In the genomic region with DNA sequence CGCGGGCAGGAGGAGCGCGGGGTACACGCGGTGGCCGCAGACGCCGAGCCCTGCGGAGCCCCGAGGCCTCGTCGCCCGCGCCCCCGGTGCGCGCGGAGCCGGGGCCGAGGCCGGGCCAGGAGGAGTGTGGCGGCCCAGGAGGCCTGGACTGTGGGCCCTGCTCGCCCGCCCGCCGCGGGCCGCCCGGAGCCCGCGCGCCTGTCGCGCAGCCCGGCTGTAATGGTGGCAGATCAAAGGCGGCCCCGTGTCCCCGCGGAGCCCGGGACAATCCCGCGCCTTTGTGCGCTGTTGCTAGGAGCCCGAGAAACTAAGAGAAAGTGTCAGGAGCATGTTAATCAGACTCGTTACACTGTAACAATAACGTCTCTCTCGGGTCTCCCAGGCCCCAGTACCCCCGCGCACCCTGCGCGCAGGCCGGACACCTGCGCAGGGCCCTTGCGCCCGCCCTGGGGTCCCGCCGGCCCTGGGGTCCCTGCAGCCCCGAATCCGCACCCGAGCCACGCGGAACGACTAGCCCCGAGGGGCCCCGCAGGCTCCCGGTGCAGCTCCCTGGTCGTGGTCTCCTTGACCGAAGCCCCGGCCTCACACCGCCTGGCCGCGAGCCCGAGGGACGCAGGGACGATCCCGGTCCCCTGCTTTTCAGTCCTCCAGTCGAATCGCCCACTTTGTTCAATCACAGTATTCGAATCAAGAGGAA, we compare ENCODE assay signal across 1 cellular context.
TF ChIP-seq lines count a peak whose summit lies in the region.

No MANE protein-coding gene starts in this region.

TF ChIP-seq in GM23338, 12 proteins besides CTCF, POLR2A, EP300 and RAD21 (continued from another document):
- TF ChIP-seq, protein P1, sequence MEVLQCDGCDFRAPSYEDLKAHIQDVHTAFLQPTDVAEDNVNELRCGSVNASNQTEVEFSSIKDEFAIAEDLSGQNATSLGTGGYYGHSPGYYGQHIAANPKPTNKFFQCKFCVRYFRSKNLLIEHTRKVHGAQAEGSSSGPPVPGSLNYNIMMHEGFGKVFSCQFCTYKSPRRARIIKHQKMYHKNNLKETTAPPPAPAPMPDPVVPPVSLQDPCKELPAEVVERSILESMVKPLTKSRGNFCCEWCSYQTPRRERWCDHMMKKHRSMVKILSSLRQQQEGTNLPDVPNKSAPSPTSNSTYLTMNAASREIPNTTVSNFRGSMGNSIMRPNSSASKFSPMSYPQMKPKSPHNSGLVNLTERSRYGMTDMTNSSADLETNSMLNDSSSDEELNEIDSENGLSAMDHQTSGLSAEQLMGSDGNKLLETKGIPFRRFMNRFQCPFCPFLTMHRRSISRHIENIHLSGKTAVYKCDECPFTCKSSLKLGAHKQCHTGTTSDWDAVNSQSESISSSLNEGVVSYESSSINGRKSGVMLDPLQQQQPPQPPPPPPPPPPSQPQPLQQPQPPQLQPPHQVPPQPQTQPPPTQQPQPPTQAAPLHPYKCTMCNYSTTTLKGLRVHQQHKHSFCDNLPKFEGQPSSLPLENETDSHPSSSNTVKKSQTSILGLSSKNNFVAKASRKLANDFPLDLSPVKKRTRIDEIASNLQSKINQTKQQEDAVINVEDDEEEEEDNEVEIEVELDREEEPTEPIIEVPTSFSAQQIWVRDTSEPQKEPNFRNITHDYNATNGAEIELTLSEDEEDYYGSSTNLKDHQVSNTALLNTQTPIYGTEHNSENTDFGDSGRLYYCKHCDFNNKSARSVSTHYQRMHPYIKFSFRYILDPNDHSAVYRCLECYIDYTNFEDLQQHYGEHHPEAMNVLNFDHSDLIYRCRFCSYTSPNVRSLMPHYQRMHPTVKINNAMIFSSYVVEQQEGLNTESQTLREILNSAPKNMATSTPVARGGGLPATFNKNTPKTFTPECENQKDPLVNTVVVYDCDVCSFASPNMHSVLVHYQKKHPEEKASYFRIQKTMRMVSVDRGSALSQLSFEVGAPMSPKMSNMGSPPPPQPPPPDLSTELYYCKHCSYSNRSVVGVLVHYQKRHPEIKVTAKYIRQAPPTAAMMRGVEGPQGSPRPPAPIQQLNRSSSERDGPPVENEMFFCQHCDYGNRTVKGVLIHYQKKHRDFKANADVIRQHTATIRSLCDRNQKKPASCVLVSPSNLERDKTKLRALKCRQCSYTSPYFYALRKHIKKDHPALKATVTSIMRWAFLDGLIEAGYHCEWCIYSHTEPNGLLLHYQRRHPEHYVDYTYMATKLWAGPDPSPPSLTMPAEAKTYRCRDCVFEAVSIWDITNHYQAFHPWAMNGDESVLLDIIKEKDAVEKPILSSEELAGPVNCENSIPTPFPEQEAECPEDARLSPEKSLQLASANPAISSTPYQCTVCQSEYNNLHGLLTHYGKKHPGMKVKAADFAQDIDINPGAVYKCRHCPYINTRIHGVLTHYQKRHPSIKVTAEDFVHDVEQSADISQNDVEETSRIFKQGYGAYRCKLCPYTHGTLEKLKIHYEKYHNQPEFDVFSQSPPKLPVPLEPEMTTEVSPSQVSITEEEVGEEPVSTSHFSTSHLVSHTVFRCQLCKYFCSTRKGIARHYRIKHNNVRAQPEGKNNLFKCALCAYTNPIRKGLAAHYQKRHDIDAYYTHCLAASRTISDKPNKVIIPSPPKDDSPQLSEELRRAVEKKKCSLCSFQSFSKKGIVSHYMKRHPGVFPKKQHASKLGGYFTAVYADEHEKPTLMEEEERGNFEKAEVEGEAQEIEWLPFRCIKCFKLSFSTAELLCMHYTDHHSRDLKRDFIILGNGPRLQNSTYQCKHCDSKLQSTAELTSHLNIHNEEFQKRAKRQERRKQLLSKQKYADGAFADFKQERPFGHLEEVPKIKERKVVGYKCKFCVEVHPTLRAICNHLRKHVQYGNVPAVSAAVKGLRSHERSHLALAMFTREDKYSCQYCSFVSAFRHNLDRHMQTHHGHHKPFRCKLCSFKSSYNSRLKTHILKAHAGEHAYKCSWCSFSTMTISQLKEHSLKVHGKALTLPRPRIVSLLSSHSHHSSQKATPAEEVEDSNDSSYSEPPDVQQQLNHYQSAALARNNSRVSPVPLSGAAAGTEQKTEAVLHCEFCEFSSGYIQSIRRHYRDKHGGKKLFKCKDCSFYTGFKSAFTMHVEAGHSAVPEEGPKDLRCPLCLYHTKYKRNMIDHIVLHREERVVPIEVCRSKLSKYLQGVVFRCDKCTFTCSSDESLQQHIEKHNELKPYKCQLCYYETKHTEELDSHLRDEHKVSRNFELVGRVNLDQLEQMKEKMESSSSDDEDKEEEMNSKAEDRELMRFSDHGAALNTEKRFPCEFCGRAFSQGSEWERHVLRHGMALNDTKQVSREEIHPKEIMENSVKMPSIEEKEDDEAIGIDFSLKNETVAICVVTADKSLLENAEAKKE (CRISPR knock-in tag; IDR thresholded peaks at IDR 0.05): no peak
- TF ChIP-seq STAT1 (IDR thresholded peaks at IDR 0.05; ENCODE audit: unreplicated experiment): no peak
- TF ChIP-seq EZH2 (IDR thresholded peaks at IDR 0.05; ENCODE audit: low read depth, unreplicated experiment): no peak
- TF ChIP-seq EZH2phosphoT487 (IDR thresholded peaks at IDR 0.05; ENCODE audit: unreplicated experiment): no peak
- TF ChIP-seq CREB1 (CRISPR knock-in tag; IDR thresholded peaks at IDR 0.05; ENCODE audit: low read depth): no peak
- TF ChIP-seq, protein P2, sequence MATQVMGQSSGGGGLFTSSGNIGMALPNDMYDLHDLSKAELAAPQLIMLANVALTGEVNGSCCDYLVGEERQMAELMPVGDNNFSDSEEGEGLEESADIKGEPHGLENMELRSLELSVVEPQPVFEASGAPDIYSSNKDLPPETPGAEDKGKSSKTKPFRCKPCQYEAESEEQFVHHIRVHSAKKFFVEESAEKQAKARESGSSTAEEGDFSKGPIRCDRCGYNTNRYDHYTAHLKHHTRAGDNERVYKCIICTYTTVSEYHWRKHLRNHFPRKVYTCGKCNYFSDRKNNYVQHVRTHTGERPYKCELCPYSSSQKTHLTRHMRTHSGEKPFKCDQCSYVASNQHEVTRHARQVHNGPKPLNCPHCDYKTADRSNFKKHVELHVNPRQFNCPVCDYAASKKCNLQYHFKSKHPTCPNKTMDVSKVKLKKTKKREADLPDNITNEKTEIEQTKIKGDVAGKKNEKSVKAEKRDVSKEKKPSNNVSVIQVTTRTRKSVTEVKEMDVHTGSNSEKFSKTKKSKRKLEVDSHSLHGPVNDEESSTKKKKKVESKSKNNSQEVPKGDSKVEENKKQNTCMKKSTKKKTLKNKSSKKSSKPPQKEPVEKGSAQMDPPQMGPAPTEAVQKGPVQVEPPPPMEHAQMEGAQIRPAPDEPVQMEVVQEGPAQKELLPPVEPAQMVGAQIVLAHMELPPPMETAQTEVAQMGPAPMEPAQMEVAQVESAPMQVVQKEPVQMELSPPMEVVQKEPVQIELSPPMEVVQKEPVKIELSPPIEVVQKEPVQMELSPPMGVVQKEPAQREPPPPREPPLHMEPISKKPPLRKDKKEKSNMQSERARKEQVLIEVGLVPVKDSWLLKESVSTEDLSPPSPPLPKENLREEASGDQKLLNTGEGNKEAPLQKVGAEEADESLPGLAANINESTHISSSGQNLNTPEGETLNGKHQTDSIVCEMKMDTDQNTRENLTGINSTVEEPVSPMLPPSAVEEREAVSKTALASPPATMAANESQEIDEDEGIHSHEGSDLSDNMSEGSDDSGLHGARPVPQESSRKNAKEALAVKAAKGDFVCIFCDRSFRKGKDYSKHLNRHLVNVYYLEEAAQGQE (IDR thresholded peaks at IDR 0.05; ENCODE audit: unreplicated experiment): no peak
- no peak for TF ChIP-seq ZNF114 (CRISPR knock-in tag; IDR thresholded peaks at IDR 0.05)
- no peak for TF ChIP-seq ZNF331 (CRISPR knock-in tag; IDR thresholded peaks at IDR 0.05; ENCODE audit: low read depth)
- no peak for TF ChIP-seq POLR2AphosphoS5 (IDR thresholded peaks at IDR 0.05; ENCODE audit: low read depth)
- TF ChIP-seq JUNB (IDR thresholded peaks at IDR 0.05; ENCODE audit: unreplicated experiment): no peak
- no peak for TF ChIP-seq NANOG (IDR thresholded peaks at IDR 0.05; ENCODE audit: borderline replicate concordance)
